1 cellular context compared by ENCODE assay signal in the genomic region with DNA sequence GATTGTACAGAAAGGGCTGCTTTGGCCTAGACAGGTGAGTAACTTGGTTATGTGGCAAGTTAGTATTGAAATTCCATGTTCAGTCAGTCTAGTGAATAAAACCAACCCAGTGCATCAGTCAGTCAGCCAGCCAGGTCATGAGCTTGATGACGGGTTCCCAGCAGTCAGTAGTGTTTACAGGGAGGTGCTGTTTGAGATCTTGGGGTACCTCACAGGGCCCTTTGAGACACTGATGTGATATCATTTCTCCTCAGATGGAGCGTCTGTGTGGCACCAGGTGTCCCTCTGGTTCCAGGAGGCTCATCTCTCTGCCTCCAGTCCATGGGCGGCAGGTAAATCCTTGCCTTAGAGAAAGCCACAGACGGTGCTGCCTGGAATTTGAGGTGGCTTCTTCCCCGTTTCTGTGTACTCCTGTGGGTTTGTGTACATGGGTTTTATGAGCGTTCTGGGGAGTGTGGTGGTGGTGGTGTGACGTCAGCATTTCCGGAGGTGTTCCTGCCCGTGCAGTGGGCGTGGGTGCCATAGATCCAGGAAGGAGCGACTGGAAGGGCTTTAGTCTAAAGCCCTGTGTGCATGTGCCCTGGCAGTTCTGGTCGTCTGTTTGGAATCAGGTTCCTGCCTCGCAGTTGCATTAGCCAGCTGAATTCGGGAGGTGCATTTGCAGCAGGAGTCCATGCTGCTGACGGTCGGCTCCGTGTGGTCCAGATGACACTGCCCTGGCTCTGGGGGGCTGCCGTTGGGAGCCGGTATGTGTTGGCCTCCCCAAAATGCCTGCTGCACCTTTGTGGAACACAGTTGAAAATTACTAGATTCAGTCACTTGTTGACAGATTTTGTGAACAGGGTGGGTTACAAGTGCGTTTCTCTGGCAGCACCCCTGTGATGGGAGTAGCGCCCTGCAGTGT.
TF ChIP-seq lines count a peak whose summit lies in the region.

No MANE protein-coding gene starts in this region.

TF ChIP-seq in HepG2, 621 proteins besides CTCF, POLR2A, EP300 and RAD21 (continued from another document):
- TF ChIP-seq, protein P1, sequence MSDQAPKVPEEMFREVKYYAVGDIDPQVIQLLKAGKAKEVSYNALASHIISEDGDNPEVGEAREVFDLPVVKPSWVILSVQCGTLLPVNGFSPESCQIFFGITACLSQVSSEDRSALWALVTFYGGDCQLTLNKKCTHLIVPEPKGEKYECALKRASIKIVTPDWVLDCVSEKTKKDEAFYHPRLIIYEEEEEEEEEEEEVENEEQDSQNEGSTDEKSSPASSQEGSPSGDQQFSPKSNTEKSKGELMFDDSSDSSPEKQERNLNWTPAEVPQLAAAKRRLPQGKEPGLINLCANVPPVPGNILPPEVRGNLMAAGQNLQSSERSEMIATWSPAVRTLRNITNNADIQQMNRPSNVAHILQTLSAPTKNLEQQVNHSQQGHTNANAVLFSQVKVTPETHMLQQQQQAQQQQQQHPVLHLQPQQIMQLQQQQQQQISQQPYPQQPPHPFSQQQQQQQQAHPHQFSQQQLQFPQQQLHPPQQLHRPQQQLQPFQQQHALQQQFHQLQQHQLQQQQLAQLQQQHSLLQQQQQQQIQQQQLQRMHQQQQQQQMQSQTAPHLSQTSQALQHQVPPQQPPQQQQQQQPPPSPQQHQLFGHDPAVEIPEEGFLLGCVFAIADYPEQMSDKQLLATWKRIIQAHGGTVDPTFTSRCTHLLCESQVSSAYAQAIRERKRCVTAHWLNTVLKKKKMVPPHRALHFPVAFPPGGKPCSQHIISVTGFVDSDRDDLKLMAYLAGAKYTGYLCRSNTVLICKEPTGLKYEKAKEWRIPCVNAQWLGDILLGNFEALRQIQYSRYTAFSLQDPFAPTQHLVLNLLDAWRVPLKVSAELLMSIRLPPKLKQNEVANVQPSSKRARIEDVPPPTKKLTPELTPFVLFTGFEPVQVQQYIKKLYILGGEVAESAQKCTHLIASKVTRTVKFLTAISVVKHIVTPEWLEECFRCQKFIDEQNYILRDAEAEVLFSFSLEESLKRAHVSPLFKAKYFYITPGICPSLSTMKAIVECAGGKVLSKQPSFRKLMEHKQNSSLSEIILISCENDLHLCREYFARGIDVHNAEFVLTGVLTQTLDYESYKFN (CRISPR knock-in tag; conservative IDR thresholded peaks at IDR 0.05): no peak
- TF ChIP-seq LCORL (IDR thresholded peaks at IDR 0.05) (no peak), LCORL (CRISPR knock-in tag; IDR thresholded peaks at IDR 0.05) (no peak), TCF7L2 (IDR thresholded peaks at IDR 0.05; ENCODE audit: low read depth, low read length) (no peak)
TF ChIP-seq in HepG2: peak in this region for 0.
